In genomic region chr11:100851584-100852152, GRCh38 we compare ENCODE assay signal across 29 cellular contexts.
"Had no signal": no experiment of that assay in that cellular context is flagged by ENCODE, and none has a peak within 500 bp of the region (broad histone marks: within the 10 kb centered on the region; RNA-seq: fewer than 3 reads in every experiment).

No MANE protein-coding gene starts in this region.

- H3K4me1 ChIP-seq: Peyer's patch had no signal

- H3K36me3 Mint-ChIP-seq: activated naive CD8-positive, alpha-beta T cell; brain had no signal

- H3K27ac Mint-ChIP-seq: activated B cell treated with CpG ODN at 0.5 μM for 24 hours; activated CD4-positive, alpha-beta T cell treated with anti-CD3 and anti-CD28 coated beads, Interleukin-2, amount 10 ng/mL, durations not matched to agents 24 days and 14 days; activated naive CD4-positive, alpha-beta T cell treated with anti-CD3 and anti-CD28 coated beads for 36 hours; activated naive CD8-positive, alpha-beta T cell; activated T-helper 17 cell treated with anti-CD3 and anti-CD28 coated beads, Interleukin-2, amount 50 U/mL, for 72 hours; brain; T-helper 1 cell treated with Interleukin-12 subunit alpha and Interleukin-12 subunit beta and Interleukin-4 antibody, amounts not matched to agents 30 μg/mL and 1 μg/mL, for 36 hours had no signal

- H3K9me3 Mint-ChIP-seq: activated B cell treated with CpG ODN at 0.5 μM for 24 hours; activated CD4-positive, alpha-beta T cell treated with anti-CD3 and anti-CD28 coated beads, Interleukin-2, amount 10 ng/mL, durations not matched to agents 24 days and 14 days; activated naive CD4-positive, alpha-beta T cell treated with anti-CD3 and anti-CD28 coated beads for 36 hours; brain; T-helper 1 cell treated with Interleukin-12 subunit alpha and Interleukin-12 subunit beta and Interleukin-4 antibody, amounts not matched to agents 30 μg/mL and 1 μg/mL, for 36 hours had no signal

- H3K27me3 Mint-ChIP-seq: activated B cell treated with CpG ODN at 0.5 μM for 24 hours; activated CD4-positive, alpha-beta T cell treated with anti-CD3 and anti-CD28 coated beads, Interleukin-2, amount 10 ng/mL, durations not matched to agents 24 days and 14 days; activated naive CD8-positive, alpha-beta T cell; activated T-helper 17 cell treated with anti-CD3 and anti-CD28 coated beads, Interleukin-2, amount 50 U/mL, for 72 hours; brain had no signal

- H3K4me3 ChIP-seq: Peyer's patch, SJSA1 had no signal

- H3K4me3 Mint-ChIP-seq: activated B cell treated with CpG ODN at 0.5 μM for 24 hours; activated CD4-positive, alpha-beta T cell treated with anti-CD3 and anti-CD28 coated beads, Interleukin-2, amount 10 ng/mL, durations not matched to agents 24 days and 14 days; activated naive CD4-positive, alpha-beta T cell treated with anti-CD3 and anti-CD28 coated beads for 36 hours; activated naive CD8-positive, alpha-beta T cell; activated T-helper 17 cell treated with anti-CD3 and anti-CD28 coated beads, Interleukin-2, amount 50 U/mL, for 72 hours; brain; T-helper 1 cell treated with Interleukin-12 subunit alpha and Interleukin-12 subunit beta and Interleukin-4 antibody, amounts not matched to agents 30 μg/mL and 1 μg/mL, for 36 hours had no signal

- DNase-seq: activated B cell treated with CpG ODN at 0.5 μM for 24 hours; activated CD4-positive, alpha-beta T cell treated with anti-CD3 and anti-CD28 coated beads for 1 hour; activated CD4-positive, alpha-beta T cell treated with anti-CD3 and anti-CD28 coated beads, Interleukin-2, amount 10 ng/mL, durations not matched to agents 24 days and 14 days; activated CD4-positive, alpha-beta T cell treated with anti-CD3 and anti-CD28 coated beads, Interleukin-2, amount 50 U/mL, for 48 hours; activated CD8-positive, alpha-beta memory T cell treated with anti-CD3 and anti-CD28 coated beads for 24 hours; activated gamma-delta T cell; activated naive CD4-positive, alpha-beta T cell treated with anti-CD3 and anti-CD28 coated beads for 36 hours; activated T-cell treated with anti-CD3 and anti-CD28 coated beads for 4 hours; activated T-cell treated with anti-CD3 and anti-CD28 coated beads, Interleukin-2, amount 50 U/mL, for 48 hours; amygdala; MM.1S; NCI-H1105; NCI-H1436; NCI-H1694 treated with DMSO at 0.1 percent for 48 hours; NCI-H2029 treated with DMSO at 0.1 percent for 48 hours; NCI-H345; NCI-H510A; NCI-H526 treated with DMSO at 0.1 percent for 48 hours; NCI-H82; OCI-M1; Peyer's patch; SHP77; T-helper 9 cell had no signal

- H3K27me3 ChIP-seq: Peyer's patch, SJSA1 had no signal

- H3K36me3 ChIP-seq: Peyer's patch, SJSA1 had no signal

- FAIRE-seq: astrocyte had no signal

- H3K27ac ChIP-seq: Peyer's patch, SJSA1 had no signal

- H3K9me3 ChIP-seq: Peyer's patch, SJSA1 had no signal

- ATAC-seq: activated T-helper 17 cell treated with anti-CD3 and anti-CD28 coated beads, Interleukin-2, amount 50 U/mL, for 72 hours had no signal

- H3K4me1 Mint-ChIP-seq: activated B cell treated with CpG ODN at 0.5 μM for 24 hours; activated CD4-positive, alpha-beta T cell treated with anti-CD3 and anti-CD28 coated beads, Interleukin-2, amount 10 ng/mL, durations not matched to agents 24 days and 14 days; activated T-helper 17 cell treated with anti-CD3 and anti-CD28 coated beads, Interleukin-2, amount 50 U/mL, for 72 hours had no signal
